23 cellular contexts compared by ENCODE assay signal in the genomic region with DNA sequence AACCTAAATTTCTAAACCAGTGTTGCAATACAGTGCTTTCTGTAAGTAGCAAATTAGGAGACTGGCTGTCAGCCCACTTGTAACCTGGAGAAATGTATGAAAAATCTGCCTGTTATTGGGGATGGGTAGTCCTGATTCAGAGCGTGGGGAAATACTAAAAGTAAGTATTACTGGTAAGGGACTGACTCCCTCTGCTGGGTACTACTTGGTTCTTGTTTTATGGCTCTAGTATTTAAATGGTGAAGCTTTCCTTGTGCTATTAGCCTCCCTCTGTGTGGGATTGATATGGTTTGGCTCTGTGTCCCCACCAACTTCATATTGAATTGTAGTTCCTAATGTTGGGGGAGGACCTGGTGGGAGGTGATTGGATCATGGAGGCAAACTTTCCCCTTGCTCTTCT.
A peak's percentile ranks its signal among the peaks of the same experiment; 100 is the strongest.
DNase-seq lines count a peak whose midpoint lies in the region; ATAC-seq and TF ChIP-seq lines count a peak whose summit lies in the region.
"Had no signal": no experiment of that assay in that cellular context is flagged by ENCODE, and none has a peak within 500 bp of the region (broad histone marks: within the 10 kb centered on the region; RNA-seq: fewer than 3 reads in every experiment).

No MANE protein-coding gene starts in this region.

- no peaks in the 10 kb centered on the region for H3K27me3 ChIP-seq in H9 (ENCODE audit: insufficient read depth, low read length)
- no peaks in the 10 kb centered on the region for H3K27me3 ChIP-seq in endodermal cell (ENCODE audit: control insufficient read depth, insufficient read depth, low read length, poor library complexity, severe bottlenecking)
- no peaks in the 10 kb centered on the region for H3K27me3 ChIP-seq in neuronal stem cell (ENCODE audit: control insufficient read depth in 3 of 3, insufficient read depth in 3 of 3, low read depth in 1 of 3, low read length in 3 of 3)
- H3K27me3 ChIP-seq: esophagus muscularis mucosa, transverse colon had no signal

- no peak overlapping the region for H3K4ac ChIP-seq in H9 (ENCODE audit: low read depth, low read length)
- H3K4ac ChIP-seq in neuronal stem cell (ENCODE audit: low read length): no peak overlapping the region

- H3K56ac ChIP-seq in H9 (ENCODE audit: insufficient read length, low read depth, low read length): no peak overlapping the region

- H3K18ac ChIP-seq in H9 (ENCODE audit: insufficient read length, low read depth, low read length) (no peak overlapping the region), neuronal stem cell (ENCODE audit: low read length) (no peak overlapping the region)

- no peak overlapping the region for H2AFZ ChIP-seq in H9 (ENCODE audit: low read length)
- H2AFZ ChIP-seq in neuronal stem cell (ENCODE audit: low read length): peak overlapping the region; percentile 34

- no peak overlapping the region for H2BK12ac ChIP-seq in H9 (ENCODE audit: insufficient read length, low read depth, low read length)
- no peak overlapping the region for H2BK12ac ChIP-seq in neuronal stem cell (ENCODE audit: low read length)

- no peak overlapping the region for H3K4me3 Mint-ChIP-seq in H9
- no peak overlapping the region for H3K4me3 Mint-ChIP-seq in endodermal cell
- H3K4me3 Mint-ChIP-seq: activated T-cell treated with anti-CD3 and anti-CD28 coated beads, Interleukin-2, amount 50 U/mL, for 24 hours; CD14-positive monocyte; stimulated activated naive CD8-positive, alpha-beta T cell treated with anti-CD3 and anti-CD28 coated beads, Interleukin-15, Interleukin-2, amounts not matched to agents 100 ng/mL and 50 ng/mL, for 24 hours had no signal

- no peaks in the 10 kb centered on the region for H3K79me2 ChIP-seq in H9 (ENCODE audit: insufficient read depth, low read length)

- no peak for ATAC-seq in GM18520 (IDR thresholded peaks at IDR 0.05; ENCODE audit: unreplicated experiment)
- ATAC-seq: left lobe of liver had no signal

- H3K4me3 ChIP-seq in endodermal cell (ENCODE audit: low read length) (no peak overlapping the region), neuronal stem cell (ENCODE audit: low read length in 2 of 2) (no peak overlapping the region)
- H3K4me3 ChIP-seq: esophagus muscularis mucosa, transverse colon had no signal

- H3K4me2 ChIP-seq in H9 (ENCODE audit: insufficient read depth, insufficient read length, low read length): no peak overlapping the region
- no peak overlapping the region for H3K4me2 ChIP-seq in neuronal stem cell (ENCODE audit: insufficient read depth, low read length, poor library complexity, severe bottlenecking)

- no CpG with 5 or more reads among the region's 1 CpG for WGBS in H9 (ENCODE audit: extremely low coverage, insufficient read length, low lambda C conversion rate)
- WGBS in endodermal cell (ENCODE audit: insufficient coverage in 1 of 2, insufficient read length in 1 of 2), 2 experiments: 56 to 80% methylated on average over 1 of the region's 1 CpG
- WGBS in neuronal stem cell (ENCODE audit: extremely low coverage in 2 of 2, insufficient read length in 2 of 2, insufficient replicate concordance in 1 of 2), 2 donors: no CpG with 5 or more reads among the region's 1 CpG

- H3K27ac ChIP-seq in H9 (ENCODE audit: insufficient read length, low read depth, low read length) (no peak overlapping the region), endodermal cell (ENCODE audit: low read depth, low read length) (no peak overlapping the region), neuronal stem cell (replicated peaks; ENCODE audit: low read length) (no peak overlapping the region)
- H3K27ac ChIP-seq: esophagus muscularis mucosa, RWPE1, transverse colon had no signal

- H3K79me1 ChIP-seq in H9 (ENCODE audit: insufficient read depth, low read depth, low read length, poor library complexity, severe bottlenecking) (no peaks in the 10 kb centered on the region), neuronal stem cell (ENCODE audit: low read depth, low read length) (no peaks in the 10 kb centered on the region)

- peak; percentile 1 for DNase-seq in NCI-H82 (lab: John Stamatoyannopoulos, UW)
- DNase-seq in NCI-H82 treated with DMSO at 0.1 percent for 48 hours (lab: John Stamatoyannopoulos, UW; ENCODE audit: unreplicated experiment): no peak
- DNase-seq in H9: no peak
- no peak for DNase-seq in endodermal cell
- DNase-seq in neuronal stem cell (ENCODE audit: low spot score): no peak
- DNase-seq in stimulated activated CD4-positive, alpha-beta T cell treated with anti-CD3 and anti-CD28 coated beads, Interleukin-4, amount 100 ng/mL, for 4 hours: no peak
- DNase-seq in GM13976 (ENCODE audit: low spot score): no peak
- DNase-seq: activated CD4-positive, CD25-positive, alpha-beta regulatory T cell treated with anti-CD3 and anti-CD28 coated beads, Interleukin-2, amount 50 U/mL, for 72 hours; activated naive CD4-positive, alpha-beta T cell; activated T-cell treated with anti-CD3 and anti-CD28 coated beads, Interleukin-2, amount 50 U/mL, for 24 hours; anterior cingulate cortex; effector CD8-positive, alpha-beta T cell; GF-D8; NCI-H2029 treated with DMSO at 0.1 percent for 48 hours; NCI-H446; stimulated activated CD4-positive, alpha-beta T cell treated with anti-CD3 and anti-CD28 coated beads, Interleukin-4, amount 100 ng/mL, for 1 hour; transverse colon had no signal

- H2BK120ac ChIP-seq in H9 (ENCODE audit: low read depth, low read length, poor library complexity, severe bottlenecking) (no peak overlapping the region), neuronal stem cell (ENCODE audit: low read depth, low read length) (no peak overlapping the region)

- H2BK5ac ChIP-seq in H9 (ENCODE audit: insufficient read length, low read length): no peak overlapping the region
- H2BK5ac ChIP-seq in neuronal stem cell (ENCODE audit: low read length): no peak overlapping the region

- H3K36me3 Mint-ChIP-seq in H9 (ENCODE audit: insufficient read depth in 1 of 3, low read depth in 3 of 3): no peaks in the 10 kb centered on the region
- no peaks in the 10 kb centered on the region for H3K36me3 Mint-ChIP-seq in endodermal cell (ENCODE audit: low read depth)
- H3K36me3 Mint-ChIP-seq: CD14-positive monocyte had no signal

- H2BK15ac ChIP-seq in H9 (ENCODE audit: low read depth, low read length) (no peak overlapping the region), neuronal stem cell (ENCODE audit: low read length) (no peak overlapping the region)

- no peak overlapping the region for H3T11ph ChIP-seq in H9 (ENCODE audit: low read length)

- H3K9me3 Mint-ChIP-seq in H9 (peaks cover 0 to 4% of the 10 kb centered on the region in 2 experiments; a peak in 2 of 5 replicates), endodermal cell (no peaks in the 10 kb centered on the region)

- no peak overlapping the region for H4K5ac ChIP-seq in H9 (ENCODE audit: insufficient read length, low read depth, low read length)

- H3K23ac ChIP-seq in H9 (ENCODE audit: insufficient read length, low read depth, low read length): no peak overlapping the region
- H3K23ac ChIP-seq in neuronal stem cell (ENCODE audit: low read depth, low read length, poor library complexity): no peak overlapping the region

- no peak overlapping the region for H3K9ac ChIP-seq in H9 (ENCODE audit: extremely low read depth, insufficient read length, low read length)
- no peak overlapping the region for H3K9ac ChIP-seq in endodermal cell (ENCODE audit: extremely low read depth, low read length, poor library complexity, severe bottlenecking)
- H3K9ac ChIP-seq in neuronal stem cell (ENCODE audit: low read depth, low read length, poor library complexity): no peak overlapping the region

- TF ChIP-seq CTCF in H9 (conservative IDR thresholded peaks at IDR 0.05) (peak; percentile 42; the same call in 1 of the 3 replicates), endodermal cell (conservative IDR thresholded peaks at IDR 0.05) (peak; percentile 72), GM13976 (IDR thresholded peaks at IDR 0.05; ENCODE audit: borderline replicate concordance, control extremely low read depth, extremely low read depth, insufficient read depth, missing control alignments) (no peak)

- H4K91ac ChIP-seq in H9 (ENCODE audit: insufficient read length, low read depth, low read length): no peak overlapping the region
- H4K91ac ChIP-seq in neuronal stem cell (ENCODE audit: low read depth, low read length, poor library complexity): no peak overlapping the region

- H3K27ac Mint-ChIP-seq in H9 (peak overlapping the region in 1 of 3 experiments; percentile 46; a peak in 1 of 7 replicates), endodermal cell (no peak overlapping the region)
- H3K27ac Mint-ChIP-seq: activated T-cell treated with anti-CD3 and anti-CD28 coated beads, Interleukin-2, amount 50 U/mL, for 24 hours; CD14-positive monocyte; stimulated activated naive CD8-positive, alpha-beta T cell treated with anti-CD3 and anti-CD28 coated beads, Interleukin-15, Interleukin-2, amounts not matched to agents 100 ng/mL and 50 ng/mL, for 24 hours had no signal

- no peak overlapping the region for H3K14ac ChIP-seq in H9 (ENCODE audit: insufficient read depth, low read length)
- no peak overlapping the region for H3K14ac ChIP-seq in neuronal stem cell (ENCODE audit: low read length)

- H3K4me1 ChIP-seq in H9 (ENCODE audit: insufficient read depth, low read length): no peaks in the 10 kb centered on the region
- no peaks in the 10 kb centered on the region for H3K4me1 ChIP-seq in endodermal cell (ENCODE audit: control insufficient read depth, insufficient read depth, low read length)
- peaks cover 2 to 8% of the 10 kb centered on the region in 2 donors for H3K4me1 ChIP-seq in neuronal stem cell (ENCODE audit: control insufficient read depth in 2 of 2, insufficient read depth in 1 of 2, low read depth in 1 of 2, low read length in 2 of 2)
- H3K4me1 ChIP-seq: esophagus muscularis mucosa, transverse colon had no signal

- H3K36me3 ChIP-seq in endodermal cell (ENCODE audit: control insufficient read depth, insufficient read depth, low read length) (no peaks in the 10 kb centered on the region), neuronal stem cell (replicated peaks in 1 of 2; ENCODE audit: control insufficient read depth in 2 of 2, insufficient read depth in 2 of 2, low read length in 2 of 2) (no peaks in the 10 kb centered on the region)
- H3K36me3 ChIP-seq: esophagus muscularis mucosa, transverse colon had no signal

- H2AK5ac ChIP-seq in H9 (ENCODE audit: insufficient read length, low read length) (no peak overlapping the region), neuronal stem cell (ENCODE audit: low read depth, low read length) (no peak overlapping the region)

- no peak overlapping the region for H2BK20ac ChIP-seq in H9 (ENCODE audit: low read depth, low read length, poor library complexity, severe bottlenecking)

- H4K8ac ChIP-seq in H9 (replicated peaks; ENCODE audit: insufficient read length, low read depth, low read length) (no peak overlapping the region), neuronal stem cell (ENCODE audit: low read depth, low read length) (no peak overlapping the region)

- H3K27me3 Mint-ChIP-seq in H9 (ENCODE audit: low read depth) (no peaks in the 10 kb centered on the region), endodermal cell (ENCODE audit: insufficient read depth) (no peaks in the 10 kb centered on the region)
- H3K27me3 Mint-ChIP-seq: activated T-cell treated with anti-CD3 and anti-CD28 coated beads, Interleukin-2, amount 50 U/mL, for 24 hours; stimulated activated naive CD8-positive, alpha-beta T cell treated with anti-CD3 and anti-CD28 coated beads, Interleukin-15, Interleukin-2, amounts not matched to agents 100 ng/mL and 50 ng/mL, for 24 hours had no signal

- in situ Hi-C loops in GM13976 (cut with MboI; ENCODE audit: low sequenced_read_pairs, unreplicated experiment): no loop called here

- H3K23me2 ChIP-seq in H9 (ENCODE audit: insufficient read length, low read depth, low read length, poor library complexity, severe bottlenecking): no peaks in the 10 kb centered on the region

- H4K20me1 ChIP-seq in H9 (ENCODE audit: control insufficient read depth, insufficient read depth, insufficient read length): no peaks in the 10 kb centered on the region

- H3K9me3 ChIP-seq in H9 (ENCODE audit: control insufficient read depth, low read depth, low read length) (no peaks in the 10 kb centered on the region), endodermal cell (ENCODE audit: control insufficient read depth, low read length) (no peaks in the 10 kb centered on the region), neuronal stem cell (replicated peaks in 1 of 2; ENCODE audit: control insufficient read depth in 2 of 2, insufficient read depth in 1 of 2, low read depth in 1 of 2, low read length in 2 of 2) (peaks cover 0 to 7% of the 10 kb centered on the region in 2 donors)
- H3K9me3 ChIP-seq: esophagus muscularis mucosa, transverse colon had no signal

- H3K4me1 Mint-ChIP-seq in H9: peaks cover 0 to 2% of the 10 kb centered on the region in 2 experiments; a peak in 2 of 4 replicates
- no peaks in the 10 kb centered on the region for H3K4me1 Mint-ChIP-seq in endodermal cell
- H3K4me1 Mint-ChIP-seq: CD14-positive monocyte had no signal
